22 cellular contexts compared by ENCODE assay signal in genomic region chr19:55698256-55698655, GRCh38. TPM values are rescaled to one million over a fixed set of nuclear protein-coding genes. Genes with fewer than 3 reads are reported as not detected.
"Had no signal": no experiment of that assay in that cellular context is flagged by ENCODE, and none has a peak within 500 bp of the region (broad histone marks: within the 10 kb centered on the region; RNA-seq: fewer than 3 reads in every experiment).

No MANE protein-coding gene starts in this region.

- H3K27ac ChIP-seq: cardiac muscle cell, epithelial cell of prostate, neutrophil, parathyroid adenoma, transverse colon had no signal

- H3K4me1 ChIP-seq: parathyroid adenoma had no signal

- ATAC-seq: activated CD4-positive, alpha-beta T cell treated with anti-CD3 and anti-CD28 coated beads for 36 hours; activated T-cell treated with anti-CD3 and anti-CD28 coated beads, Interleukin-2, amount 50 U/mL, for 72 hours; effector memory CD8-positive, alpha-beta T cell; natural killer cell; T-helper 17 cell; WTC11 had no signal

- H3K9me3 ChIP-seq: neutrophil, transverse colon had no signal

- H3K27me3 Mint-ChIP-seq: activated CD4-positive, alpha-beta memory T cell treated with anti-CD3 and anti-CD28 coated beads, Interleukin-2, amount 10 ng/mL, durations not matched to agents 7 days and 5 days; activated CD4-positive, alpha-beta T cell treated with anti-CD3 and anti-CD28 coated beads for 36 hours; activated naive CD8-positive, alpha-beta T cell; effector memory CD8-positive, alpha-beta T cell; stimulated activated naive CD8-positive, alpha-beta T cell treated with anti-CD3 and anti-CD28 coated beads, Interleukin-15, Interleukin-2, amounts not matched to agents 100 ng/mL and 50 ng/mL, for 24 hours; T-helper 17 cell had no signal

- H3K9me3 Mint-ChIP-seq: activated CD4-positive, alpha-beta memory T cell treated with anti-CD3 and anti-CD28 coated beads, Interleukin-2, amount 10 ng/mL, durations not matched to agents 7 days and 5 days; activated T-cell treated with anti-CD3 and anti-CD28 coated beads, Interleukin-2, amount 50 U/mL, for 72 hours; effector memory CD8-positive, alpha-beta T cell; natural killer cell; stimulated activated naive CD8-positive, alpha-beta T cell treated with anti-CD3 and anti-CD28 coated beads, Interleukin-15, Interleukin-2, amounts not matched to agents 100 ng/mL and 50 ng/mL, for 24 hours; WTC11 had no signal

- H3K27ac Mint-ChIP-seq: activated CD4-positive, alpha-beta memory T cell treated with anti-CD3 and anti-CD28 coated beads, Interleukin-2, amount 10 ng/mL, durations not matched to agents 7 days and 5 days; activated CD4-positive, alpha-beta T cell treated with anti-CD3 and anti-CD28 coated beads for 36 hours; activated naive CD8-positive, alpha-beta T cell; stimulated activated naive CD8-positive, alpha-beta T cell treated with anti-CD3 and anti-CD28 coated beads, Interleukin-15, Interleukin-2, amounts not matched to agents 100 ng/mL and 50 ng/mL, for 24 hours; WTC11 had no signal

- H3K27me3 ChIP-seq: cardiac muscle cell, neutrophil, transverse colon had no signal

- DNase-seq: activated CD4-positive, alpha-beta memory T cell treated with anti-CD3 and anti-CD28 coated beads, Interleukin-2, amount 10 ng/mL, durations not matched to agents 7 days and 5 days; activated CD4-positive, alpha-beta T cell treated with anti-CD3 and anti-CD28 coated beads for 36 hours; activated gamma-delta T cell; activated T-cell treated with anti-CD3 and anti-CD28 coated beads, Interleukin-2, amount 50 U/mL, for 72 hours; amygdala; dermis blood vessel endothelial cell; effector memory CD8-positive, alpha-beta T cell; foreskin fibroblast; natural killer cell; stimulated activated CD4-positive, alpha-beta T cell treated with anti-CD3 and anti-CD28 coated beads, Interleukin-2, amount 100 ng/mL, for 24 hours; T-helper 17 cell; transverse colon had no signal

- H3K9ac ChIP-seq: parathyroid adenoma had no signal

- H3K4me3 ChIP-seq: cardiac muscle cell, transverse colon had no signal

- H3K36me3 Mint-ChIP-seq: activated naive CD8-positive, alpha-beta T cell; natural killer cell had no signal

- H3K4me3 Mint-ChIP-seq: activated CD4-positive, alpha-beta memory T cell treated with anti-CD3 and anti-CD28 coated beads, Interleukin-2, amount 10 ng/mL, durations not matched to agents 7 days and 5 days; activated CD4-positive, alpha-beta T cell treated with anti-CD3 and anti-CD28 coated beads for 36 hours; activated naive CD8-positive, alpha-beta T cell; activated T-cell treated with anti-CD3 and anti-CD28 coated beads, Interleukin-2, amount 50 U/mL, for 72 hours; effector memory CD8-positive, alpha-beta T cell; natural killer cell; stimulated activated naive CD8-positive, alpha-beta T cell treated with anti-CD3 and anti-CD28 coated beads, Interleukin-15, Interleukin-2, amounts not matched to agents 100 ng/mL and 50 ng/mL, for 24 hours; T-helper 17 cell; WTC11 had no signal

- H3K4me1 Mint-ChIP-seq: activated CD4-positive, alpha-beta memory T cell treated with anti-CD3 and anti-CD28 coated beads, Interleukin-2, amount 10 ng/mL, durations not matched to agents 7 days and 5 days; activated CD4-positive, alpha-beta T cell treated with anti-CD3 and anti-CD28 coated beads for 36 hours; natural killer cell; T-helper 17 cell; WTC11 had no signal

RNA-seq across cellular contexts. Expression of gene NLRP9, which starts 39.9 kb away (rescaled TPM):
- total RNA-seq: activated CD4-positive, alpha-beta memory T cell treated with anti-CD3 and anti-CD28 coated beads, Interleukin-2, amount 10 ng/mL, durations not matched to agents 7 days and 5 days; activated CD4-positive, alpha-beta T cell treated with anti-CD3 and anti-CD28 coated beads for 36 hours; activated T-cell treated with anti-CD3 and anti-CD28 coated beads, Interleukin-2, amount 50 U/mL, for 72 hours; cardiac muscle cell; dermis blood vessel endothelial cell; glomerular endothelial cell; lower leg skin; natural killer cell; renal cortical epithelial cell; T-helper 17 cell; transverse colon; WTC11 had no signal
- polyA plus RNA-seq: cardiac muscle cell had no signal
